Comparison of ENCODE assay signal across 17 cellular contexts in genomic region chr6:84123186-84123585, GRCh38.
DNase-seq lines count a peak whose midpoint lies in the region; ATAC-seq and TF ChIP-seq lines count a peak whose summit lies in the region.
"Had no signal": no experiment of that assay in that cellular context is flagged by ENCODE, and none has a peak within 500 bp of the region (broad histone marks: within the 10 kb centered on the region; RNA-seq: fewer than 3 reads in every experiment).

No MANE protein-coding gene starts in this region.

- H3K4me3 ChIP-seq in H7 (ENCODE audit: insufficient read depth, low read depth, low read length) = no peak overlapping the region
- no peak overlapping the region for H3K4me3 ChIP-seq in brain microvascular endothelial cell (ENCODE audit: low read depth, low read length)
- H3K4me3 ChIP-seq: SJSA1 had no signal

- ATAC-seq in GM18870 (IDR thresholded peaks at IDR 0.05; ENCODE audit: unreplicated experiment) (peak; percentile 58), GM21529 (IDR thresholded peaks at IDR 0.05; ENCODE audit: unreplicated experiment) (peak; percentile 68), HG03378 (IDR thresholded peaks at IDR 0.05; ENCODE audit: unreplicated experiment) (peak; percentile 43)

- in situ Hi-C loops in brain microvascular endothelial cell (cut with HindIII; ENCODE audit: low pct_ligation_motif_present, low sequenced_read_pairs) = no loop called here

- H3K27me3 ChIP-seq in H7 (ENCODE audit: control insufficient read depth, insufficient read depth, low read length) = no peaks in the 10 kb centered on the region
- H3K27me3 ChIP-seq in brain microvascular endothelial cell (replicated peaks) = no peaks in the 10 kb centered on the region
- H3K27me3 ChIP-seq: SJSA1 had no signal

- TF ChIP-seq CTCF in brain microvascular endothelial cell (IDR thresholded peaks at IDR 0.05; ENCODE audit: low read depth, low read length, missing control alignments) = no peak

- DNase-seq in A172 (ENCODE audit: low spot score) (no peak), mucosa of gallbladder (ENCODE audit: low spot score) (no peak), H7 (no peak), brain microvascular endothelial cell (no peak)
- DNase-seq: Caco-2, DMS153, HCEC 1CT, KBM-7, NCI-H1092, NCI-H1694, NCI-H510A treated with DMSO at 0.1 percent for 48 hours, NCI-H82, T-helper 2 cell had no signal

- H3K36me3 ChIP-seq in H7 (replicated peaks; ENCODE audit: control insufficient read depth, insufficient read depth, low read length) (no peaks in the 10 kb centered on the region), brain microvascular endothelial cell (replicated peaks) (no peaks in the 10 kb centered on the region)
- H3K36me3 ChIP-seq: SJSA1 had no signal

- H3K27ac ChIP-seq in brain microvascular endothelial cell = no peak overlapping the region
- H3K27ac ChIP-seq: SJSA1 had no signal
